Comparison of ENCODE assay signal across 13 cellular contexts in the genomic region with DNA sequence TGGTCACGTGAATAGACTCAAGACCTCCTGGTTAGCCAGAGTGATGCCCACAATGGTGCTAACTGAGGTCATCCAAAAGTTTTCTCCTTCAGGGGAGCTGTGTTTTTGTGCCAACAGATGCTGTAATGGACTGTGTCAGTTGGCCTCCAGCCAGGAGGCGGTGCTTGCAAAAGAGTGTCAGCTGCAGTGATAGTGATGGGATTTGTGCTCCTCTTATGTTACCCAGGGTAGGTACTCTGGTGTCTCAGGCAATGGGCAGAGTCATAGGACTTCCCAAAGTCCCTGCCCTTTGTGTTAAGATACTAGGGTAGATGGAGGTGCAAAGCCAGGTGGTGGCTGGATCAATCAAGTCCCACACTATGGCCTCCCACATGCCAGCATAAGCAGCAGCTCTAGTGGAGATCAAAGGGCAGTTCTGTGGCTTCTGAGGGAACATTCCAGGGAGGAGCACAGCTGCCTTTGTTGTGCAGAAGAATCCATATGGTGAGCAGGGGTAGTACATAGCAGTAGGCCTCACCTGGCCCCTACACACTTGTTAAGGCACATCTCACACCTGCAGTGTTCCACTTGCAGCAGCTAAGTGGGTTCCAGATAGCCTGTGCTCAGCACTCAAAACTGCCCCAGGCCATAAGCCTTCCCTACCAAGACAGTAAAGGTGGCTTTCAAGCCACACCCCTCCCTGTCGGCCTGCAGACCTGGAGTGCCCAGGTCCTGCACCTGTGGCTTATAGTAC. TPM values are rescaled to one million over a fixed set of nuclear protein-coding genes. Genes with fewer than 3 reads are reported as not detected.
DNase-seq lines count a peak whose midpoint lies in the region; ATAC-seq and TF ChIP-seq lines count a peak whose summit lies in the region.
"Had no signal": no experiment of that assay in that cellular context is flagged by ENCODE, and none has a peak within 500 bp of the region (broad histone marks: within the 10 kb centered on the region; RNA-seq: fewer than 3 reads in every experiment).

No MANE protein-coding gene starts in this region.

- TF ChIP-seq CTCF in A673 (conservative IDR thresholded peaks at IDR 0.05; ENCODE audit: low read depth, low read length) (no peak), HFF-Myc (IDR thresholded peaks at IDR 0.05; ENCODE audit: low read depth, low read length, missing control alignments) (no peak)

- H3K4me3 ChIP-seq in A673 (ENCODE audit: low read depth, low read length, poor library complexity, severe bottlenecking) (no peak overlapping the region), HFF-Myc (replicated peaks; ENCODE audit: low read depth, low read length) (no peak overlapping the region)
- H3K4me3 ChIP-seq: adrenal gland, heart right ventricle, neural progenitor cell had no signal

- intact Hi-C loops in A673 (cut with micrococcal nuclease; ENCODE audit: unreplicated experiment): no loop called here

- no peaks in the 10 kb centered on the region for H3K4me1 ChIP-seq in A673 (ENCODE audit: insufficient read depth, low read length, poor library complexity, severe bottlenecking)
- H3K4me1 ChIP-seq: adrenal gland, heart right ventricle had no signal

- ATAC-seq in GM19023 (IDR thresholded peaks at IDR 0.05; ENCODE audit: unreplicated experiment): no peak
- no peak for ATAC-seq in HG02798 (IDR thresholded peaks at IDR 0.05; ENCODE audit: poor library complexity, unreplicated experiment)

- in situ Hi-C loops in SK-MEL-5 (cut with HindIII; ENCODE audit: low pct_unique_long_range_greater_than_20kb, low sequenced_read_pairs): no loop called here

- H3K27ac ChIP-seq in A673 (ENCODE audit: low read depth, low read length, poor library complexity, severe bottlenecking): no peak overlapping the region
- H3K27ac ChIP-seq: adrenal gland, heart right ventricle had no signal

- no peaks in the 10 kb centered on the region for H3K36me3 ChIP-seq in A673 (ENCODE audit: insufficient read depth, low read length, poor library complexity, severe bottlenecking)
- H3K36me3 ChIP-seq: adrenal gland, heart right ventricle, neural progenitor cell had no signal

- POLR2A ChIA-PET in A673 (lab: Charles Lee; ENCODE audit: low non-redundant PET): no interaction called here

- no peaks in the 10 kb centered on the region for H3K27me3 ChIP-seq in A673 (replicated peaks; ENCODE audit: insufficient read depth, low read depth, low read length, poor library complexity)
- H3K27me3 ChIP-seq: adrenal gland, heart right ventricle, neural progenitor cell had no signal

- no peaks in the 10 kb centered on the region for H3K9me3 ChIP-seq in A673 (ENCODE audit: low read depth, low read length, poor library complexity, severe bottlenecking)
- H3K9me3 ChIP-seq: adrenal gland, heart right ventricle had no signal

- CTCF ChIA-PET in A673 (lab: Charles Lee): no interaction called here

- no TSS peak for BruUV-seq in A673 (replicated peaks; lab: Mats Ljungman, UMichigan)

- DNase-seq in A673 (ENCODE audit: low spot score) (peak; percentile 51), HFF-Myc (ENCODE audit: extremely low read depth, low read depth) (peak; percentile 15), SK-MEL-5 (ENCODE audit: low read depth, low spot score) (peak; percentile 40), glomerular visceral epithelial cell (ENCODE audit: extremely low spot score) (peak; percentile 59), AML-193 (lab: John Stamatoyannopoulos, UW) (no peak)
- DNase-seq in stimulated activated CD4-positive, alpha-beta T cell treated with anti-CD3 and anti-CD28 coated beads, Interleukin-2, amount 100 ng/mL, for 48 hours: no peak
- DNase-seq: activated B cell treated with CpG ODN at 0.5 μM for 24 hours; NK-92 treated with Interleukin-12 subunit alpha and Interleukin-12 subunit beta, amount 100 ng/mL, for 24 hours had no signal

RNA-seq across cellular contexts. Expression of a gene that starts 9.4 kb away (rescaled TPM):
- total RNA-seq in A673 (2021): 14.8 and 15.0 TPM in 2 replicates
- 20.7 and 23.5 TPM in 2 replicates for total RNA-seq in SK-MEL-5 (2014; rRNA removed; shearing (Covaris generic))
- polyA plus RNA-seq in SK-MEL-5 (2015; cell fraction: cytosol; rRNA removed): 17.9 and 21.2 TPM in 2 replicates
- 19.7 and 20.4 TPM in 2 replicates for polyA plus RNA-seq in SK-MEL-5 (2015; cell fraction: nucleus; rRNA removed)

RNA-seq across cellular contexts. Expression of a gene that starts 31.3 kb away (rescaled TPM):
- 1.8 and 3.0 TPM in 2 replicates for total RNA-seq in A673 (2021)
- total RNA-seq in SK-MEL-5 (2014; rRNA removed; shearing (Covaris generic)): 8.5 and 9.1 TPM in 2 replicates
- polyA plus RNA-seq in SK-MEL-5 (2015; cell fraction: cytosol; rRNA removed): 5.3 and 13.1 TPM in 2 replicates
- polyA plus RNA-seq in SK-MEL-5 (2015; cell fraction: nucleus; rRNA removed): 2.1 and 8.0 TPM in 2 replicates

Comparison
In these comparisons a context has a peak if more than half of its experiments do, and no peak if none do; other contexts are left out.
1. DNase-seq: peak in A673 (single experiment), HFF-Myc (single experiment), SK-MEL-5 (single experiment) and glomerular visceral epithelial cell (single experiment); none in stimulated activated CD4-positive, alpha-beta T cell treated with anti-CD3 and anti-CD28 coated beads, Interleukin-2, amount 100 ng/mL, for 48 hours (0 of 2) and AML-193 (0 of 2).